Comparison of ENCODE assay signal across 17 cellular contexts in the genomic region with DNA sequence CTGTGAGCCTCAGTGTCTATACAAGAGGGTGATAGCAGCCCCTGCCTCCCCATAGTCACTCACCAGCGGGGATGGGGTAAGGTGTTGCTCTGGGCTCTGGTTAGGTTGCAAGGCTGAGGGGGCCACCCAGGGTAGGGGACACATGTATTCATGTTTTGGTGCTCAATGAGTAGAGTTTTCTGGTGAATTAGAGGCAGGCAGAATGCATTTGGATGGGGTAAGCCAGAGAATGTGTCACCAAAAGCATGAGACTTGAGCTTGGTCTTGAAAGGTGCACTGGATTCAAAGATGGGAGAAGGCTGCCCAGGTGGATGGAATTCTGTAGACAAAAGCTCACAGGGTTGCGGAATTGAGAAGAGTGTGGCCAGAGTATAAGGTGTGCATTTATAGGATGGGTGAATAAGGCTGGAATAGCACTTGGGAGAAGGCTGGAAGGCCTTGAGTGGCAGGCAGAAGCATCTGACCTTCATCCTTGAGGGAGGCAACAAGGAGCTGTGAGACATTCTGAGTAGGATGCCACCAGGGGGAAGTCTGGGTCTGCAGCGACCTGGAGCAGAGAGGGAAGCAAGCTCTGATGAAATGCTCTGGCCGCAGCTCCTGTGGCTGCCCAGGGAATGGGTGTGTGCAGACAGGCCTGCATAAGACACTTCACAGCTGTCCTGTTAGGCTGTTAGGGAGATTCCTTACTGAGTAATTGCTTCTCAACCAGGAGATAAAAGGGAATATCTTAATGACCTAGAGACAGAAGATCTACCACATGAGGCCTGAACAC.
DNase-seq lines count a peak whose midpoint lies in the region; ATAC-seq and TF ChIP-seq lines count a peak whose summit lies in the region.
"Had no signal": no experiment of that assay in that cellular context is flagged by ENCODE, and none has a peak within 500 bp of the region (broad histone marks: within the 10 kb centered on the region; RNA-seq: fewer than 3 reads in every experiment).

No MANE protein-coding gene starts in this region.

- H3K4me1 Mint-ChIP-seq in immature natural killer cell = no peaks in the 10 kb centered on the region

- no peak overlapping the region for H3K27ac ChIP-seq in VCaP
- H3K27ac ChIP-seq: adrenal gland, ovary, RWPE1 had no signal

- no peak overlapping the region for H3K27ac Mint-ChIP-seq in immature natural killer cell
- H3K27ac Mint-ChIP-seq: IgD-negative memory B cell had no signal

- ATAC-seq in Right ventricle myocardium inferior (peak; percentile 52), left lobe of liver (peak; percentile 96), GM21723 (IDR thresholded peaks at IDR 0.05; ENCODE audit: unreplicated experiment) (no peak), GM18519 (IDR thresholded peaks at IDR 0.05; ENCODE audit: low FRiP score, unreplicated experiment) (no peak)
- ATAC-seq: left colon had no signal

- DNase-seq in Right ventricle myocardium inferior (ENCODE audit: missing footprints) (no peak), cardiac septum (ENCODE audit: low spot score) (no peak), left lobe of liver (ENCODE audit: low spot score) (no peak), OCI-M2 (lab: John Stamatoyannopoulos, UW; ENCODE audit: unreplicated experiment) (no peak), immature natural killer cell (no peak)
- DNase-seq: AML-193, dermis blood vessel endothelial cell, DMS53, left colon, NCI-H2081, ovary had no signal

- no peaks in the 10 kb centered on the region for H3K9me3 Mint-ChIP-seq in immature natural killer cell
- H3K9me3 Mint-ChIP-seq: IgD-negative memory B cell had no signal

- no peak overlapping the region for H3K4me3 Mint-ChIP-seq in immature natural killer cell

- H3K36me3 Mint-ChIP-seq in immature natural killer cell = no peaks in the 10 kb centered on the region
- H3K36me3 Mint-ChIP-seq: IgD-negative memory B cell had no signal

- TF ChIP-seq CTCF in VCaP (conservative IDR thresholded peaks at IDR 0.05) = 0 out of 2 replicates have a peak, but pooled peaks have one; percentile 10

- peaks cover 0 to 5% (median 1%) of the 10 kb centered on the region in 3 donors for H3K27me3 Mint-ChIP-seq in immature natural killer cell (ENCODE audit: low read depth in 3 of 3)

- intact Hi-C loops in Right ventricle myocardium inferior (cut with DNase I) = no loop called here
- intact Hi-C loops in cardiac septum (cut with DNase I) = no loop called here

Comparison
In these comparisons a context has a peak if more than half of its experiments do, and no peak if none do; other contexts are left out.
1. ATAC-seq: peak in Right ventricle myocardium inferior (single experiment) and left lobe of liver (single experiment); none in GM21723 (single experiment) and GM18519 (single experiment).